ENCODE assay signal across 1 cellular context in genomic region chr19:677601-678380, GRCh38.
TF ChIP-seq lines count a peak whose summit lies in the region.

No MANE protein-coding gene starts in this region.

TF ChIP-seq in K562, 482 proteins besides CTCF, POLR2A, EP300 and RAD21:
- TF ChIP-seq, protein P1, sequence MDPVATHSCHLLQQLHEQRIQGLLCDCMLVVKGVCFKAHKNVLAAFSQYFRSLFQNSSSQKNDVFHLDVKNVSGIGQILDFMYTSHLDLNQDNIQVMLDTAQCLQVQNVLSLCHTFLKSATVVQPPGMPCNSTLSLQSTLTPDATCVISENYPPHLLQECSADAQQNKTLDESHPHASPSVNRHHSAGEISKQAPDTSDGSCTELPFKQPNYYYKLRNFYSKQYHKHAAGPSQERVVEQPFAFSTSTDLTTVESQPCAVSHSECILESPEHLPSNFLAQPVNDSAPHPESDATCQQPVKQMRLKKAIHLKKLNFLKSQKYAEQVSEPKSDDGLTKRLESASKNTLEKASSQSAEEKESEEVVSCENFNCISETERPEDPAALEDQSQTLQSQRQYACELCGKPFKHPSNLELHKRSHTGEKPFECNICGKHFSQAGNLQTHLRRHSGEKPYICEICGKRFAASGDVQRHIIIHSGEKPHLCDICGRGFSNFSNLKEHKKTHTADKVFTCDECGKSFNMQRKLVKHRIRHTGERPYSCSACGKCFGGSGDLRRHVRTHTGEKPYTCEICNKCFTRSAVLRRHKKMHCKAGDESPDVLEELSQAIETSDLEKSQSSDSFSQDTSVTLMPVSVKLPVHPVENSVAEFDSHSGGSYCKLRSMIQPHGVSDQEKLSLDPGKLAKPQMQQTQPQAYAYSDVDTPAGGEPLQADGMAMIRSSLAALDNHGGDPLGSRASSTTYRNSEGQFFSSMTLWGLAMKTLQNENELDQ (CRISPR knock-in tag; IDR thresholded peaks at IDR 0.05; ENCODE audit: borderline replicate concordance), result no peak
- TF ChIP-seq TFAP4 (CRISPR knock-in tag; IDR thresholded peaks at IDR 0.05; ENCODE audit: borderline replicate concordance), result peak; percentile 11; the same call in 1 of the 2 replicates
- TF ChIP-seq, protein P2, sequence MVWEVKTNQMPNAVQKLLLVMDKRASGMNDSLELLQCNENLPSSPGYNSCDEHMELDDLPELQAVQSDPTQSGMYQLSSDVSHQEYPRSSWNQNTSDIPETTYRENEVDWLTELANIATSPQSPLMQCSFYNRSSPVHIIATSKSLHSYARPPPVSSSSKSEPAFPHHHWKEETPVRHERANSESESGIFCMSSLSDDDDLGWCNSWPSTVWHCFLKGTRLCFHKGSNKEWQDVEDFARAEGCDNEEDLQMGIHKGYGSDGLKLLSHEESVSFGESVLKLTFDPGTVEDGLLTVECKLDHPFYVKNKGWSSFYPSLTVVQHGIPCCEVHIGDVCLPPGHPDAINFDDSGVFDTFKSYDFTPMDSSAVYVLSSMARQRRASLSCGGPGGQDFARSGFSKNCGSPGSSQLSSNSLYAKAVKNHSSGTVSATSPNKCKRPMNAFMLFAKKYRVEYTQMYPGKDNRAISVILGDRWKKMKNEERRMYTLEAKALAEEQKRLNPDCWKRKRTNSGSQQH (CRISPR knock-in tag; IDR thresholded peaks at IDR 0.05), result no peak
- TF ChIP-seq, protein P3, sequence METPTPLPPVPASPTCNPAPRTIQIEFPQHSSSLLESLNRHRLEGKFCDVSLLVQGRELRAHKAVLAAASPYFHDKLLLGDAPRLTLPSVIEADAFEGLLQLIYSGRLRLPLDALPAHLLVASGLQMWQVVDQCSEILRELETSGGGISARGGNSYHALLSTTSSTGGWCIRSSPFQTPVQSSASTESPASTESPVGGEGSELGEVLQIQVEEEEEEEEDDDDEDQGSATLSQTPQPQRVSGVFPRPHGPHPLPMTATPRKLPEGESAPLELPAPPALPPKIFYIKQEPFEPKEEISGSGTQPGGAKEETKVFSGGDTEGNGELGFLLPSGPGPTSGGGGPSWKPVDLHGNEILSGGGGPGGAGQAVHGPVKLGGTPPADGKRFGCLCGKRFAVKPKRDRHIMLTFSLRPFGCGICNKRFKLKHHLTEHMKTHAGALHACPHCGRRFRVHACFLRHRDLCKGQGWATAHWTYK (CRISPR knock-in tag; IDR thresholded peaks at IDR 0.05), result no peak
- peak; percentile 35 for TF ChIP-seq POLR2G (IDR thresholded peaks at IDR 0.05; ENCODE audit: low read depth, low read length)
- no peak for TF ChIP-seq DNMT1 (IDR thresholded peaks at IDR 0.05)
- no peak for TF ChIP-seq SMARCC2 (IDR thresholded peaks at IDR 0.05; ENCODE audit: low read depth)
- no peak for TF ChIP-seq MAFG (tag; conservative IDR thresholded peaks at IDR 0.05)
- TF ChIP-seq RBFOX2 (IDR thresholded peaks at IDR 0.05; ENCODE audit: low read depth, low read length), result 0 out of 2 replicates have a peak, but pooled peaks have one; percentile 13
